In the genomic region with DNA sequence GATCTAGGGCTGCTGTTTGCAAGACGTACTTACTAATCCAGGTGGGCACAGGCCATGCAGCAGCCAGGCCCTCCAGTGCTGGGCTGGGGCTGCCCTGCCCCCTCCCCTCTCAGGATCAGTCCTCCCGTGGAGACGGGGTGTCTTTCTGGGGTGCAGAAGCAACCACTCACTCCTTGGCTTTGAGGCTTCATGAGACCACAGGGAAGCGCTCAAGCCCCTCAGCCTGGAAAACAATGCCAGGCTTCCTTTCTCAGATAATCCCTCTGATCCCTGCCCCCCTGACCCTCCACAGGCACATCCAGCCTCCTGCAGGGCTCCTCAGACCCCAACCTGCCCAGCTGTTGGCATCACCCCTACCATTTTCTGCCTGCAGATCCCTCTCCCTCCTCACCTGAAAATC, we compare ENCODE assay signal across 17 cellular contexts.
"Had no signal": no experiment of that assay in that cellular context is flagged by ENCODE, and none has a peak within 500 bp of the region (broad histone marks: within the 10 kb centered on the region; RNA-seq: fewer than 3 reads in every experiment).

No MANE protein-coding gene starts in this region.

- H3K4me1 ChIP-seq: gastroesophageal sphincter, uterus had no signal

- H3K4me3 ChIP-seq: gastroesophageal sphincter, thoracic aorta, uterus had no signal

- ATAC-seq: gastroesophageal sphincter; left ventricle myocardium superior; naive thymus-derived CD4-positive, alpha-beta T cell had no signal

- H3K36me3 ChIP-seq: gastroesophageal sphincter, thoracic aorta, uterus had no signal

- H3K9me3 Mint-ChIP-seq: activated B cell treated with CpG ODN at 0.5 μM for 24 hours; activated CD4-positive, alpha-beta T cell treated with anti-CD3 and anti-CD28 coated beads, Interleukin-2, amount 10 ng/mL, durations not matched to agents 7 days and 5 days; stimulated activated naive CD8-positive, alpha-beta T cell treated with anti-CD3 and anti-CD28 coated beads, Interleukin-15, Interleukin-2, amounts not matched to agents 100 ng/mL and 50 ng/mL, for 24 hours; T-helper 1 cell treated with Interleukin-12 subunit alpha and Interleukin-12 subunit beta and Interleukin-4 antibody, amounts not matched to agents 30 μg/mL and 1 μg/mL, for 36 hours had no signal

- DNase-seq: activated B cell treated with CpG ODN at 0.5 μM for 24 hours; activated CD4-positive, alpha-beta T cell treated with anti-CD3 and anti-CD28 coated beads, Interleukin-2, amount 10 ng/mL, durations not matched to agents 7 days and 5 days; activated naive CD4-positive, alpha-beta T cell; caudate nucleus; cortex of kidney; effector memory CD4-positive, alpha-beta T cell; kidney; left ventricle myocardium superior; naive thymus-derived CD4-positive, alpha-beta T cell; stimulated activated CD4-positive, alpha-beta T cell treated with anti-CD3 and anti-CD28 coated beads, Interleukin-4, amount 100 ng/mL, for 1 hour; stimulated activated CD8-positive, alpha-beta memory T cell treated with anti-CD3 and anti-CD28 coated beads, Interleukin-4, amount 100 ng/mL, for 48 hours had no signal

- H3K4me3 Mint-ChIP-seq: activated B cell treated with CpG ODN at 0.5 μM for 24 hours; activated CD4-positive, alpha-beta T cell treated with anti-CD3 and anti-CD28 coated beads, Interleukin-2, amount 10 ng/mL, durations not matched to agents 7 days and 5 days; naive thymus-derived CD4-positive, alpha-beta T cell; stimulated activated naive CD8-positive, alpha-beta T cell treated with anti-CD3 and anti-CD28 coated beads, Interleukin-15, Interleukin-2, amounts not matched to agents 100 ng/mL and 50 ng/mL, for 24 hours; T-helper 1 cell treated with Interleukin-12 subunit alpha and Interleukin-12 subunit beta and Interleukin-4 antibody, amounts not matched to agents 30 μg/mL and 1 μg/mL, for 36 hours had no signal

- H3K9me3 ChIP-seq: gastroesophageal sphincter, thoracic aorta, uterus had no signal

- H3K27ac ChIP-seq: epithelial cell of prostate, gastroesophageal sphincter, thoracic aorta, uterus had no signal

- H3K4me1 Mint-ChIP-seq: activated CD4-positive, alpha-beta T cell treated with anti-CD3 and anti-CD28 coated beads, Interleukin-2, amount 10 ng/mL, durations not matched to agents 7 days and 5 days had no signal

- H3K27me3 Mint-ChIP-seq: stimulated activated naive CD8-positive, alpha-beta T cell treated with anti-CD3 and anti-CD28 coated beads, Interleukin-15, Interleukin-2, amounts not matched to agents 100 ng/mL and 50 ng/mL, for 24 hours had no signal

- H3K27me3 ChIP-seq: uterus had no signal

- H3K27ac Mint-ChIP-seq: activated B cell treated with CpG ODN at 0.5 μM for 24 hours; activated CD4-positive, alpha-beta T cell treated with anti-CD3 and anti-CD28 coated beads, Interleukin-2, amount 10 ng/mL, durations not matched to agents 7 days and 5 days; naive thymus-derived CD4-positive, alpha-beta T cell; stimulated activated naive CD8-positive, alpha-beta T cell treated with anti-CD3 and anti-CD28 coated beads, Interleukin-15, Interleukin-2, amounts not matched to agents 100 ng/mL and 50 ng/mL, for 24 hours; T-helper 1 cell treated with Interleukin-12 subunit alpha and Interleukin-12 subunit beta and Interleukin-4 antibody, amounts not matched to agents 30 μg/mL and 1 μg/mL, for 36 hours had no signal
